Comparison of ENCODE assay signal across 11 cellular contexts in the genomic region with DNA sequence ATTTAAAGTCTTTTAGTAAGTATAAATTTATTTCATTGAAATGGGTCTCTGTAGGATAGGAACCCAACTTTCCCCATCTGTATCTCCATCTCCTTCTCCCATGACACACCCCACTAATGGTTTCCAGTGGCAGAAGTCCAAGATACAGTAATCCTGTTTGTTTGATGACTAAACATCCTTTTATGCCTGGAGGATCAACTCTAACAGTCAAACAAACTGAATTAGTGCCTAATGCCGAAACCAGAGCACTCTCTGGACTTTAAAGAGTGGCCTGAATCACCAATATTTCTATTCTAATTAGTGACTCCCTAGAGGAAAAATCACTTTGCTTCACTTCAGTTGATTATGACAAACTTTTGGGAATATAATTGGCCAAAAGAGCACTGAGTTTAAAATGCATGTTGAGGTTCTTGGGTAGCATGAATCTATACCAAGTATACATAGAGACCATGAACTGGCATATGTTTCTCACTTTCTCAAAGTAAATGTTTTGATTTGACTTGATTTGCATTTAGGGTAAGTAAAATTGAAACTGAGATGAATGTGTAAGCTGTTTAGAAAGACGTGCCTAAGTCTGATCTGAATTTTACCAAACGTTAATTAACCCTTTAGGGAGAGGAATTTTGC.
DNase-seq lines count a peak whose midpoint lies in the region; ATAC-seq lines count a peak whose summit lies in the region.
"Had no signal": no experiment of that assay in that cellular context is flagged by ENCODE, and none has a peak within 500 bp of the region (broad histone marks: within the 10 kb centered on the region; RNA-seq: fewer than 3 reads in every experiment).

No MANE protein-coding gene starts in this region.

- H3K27me3 Mint-ChIP-seq in activated T-cell treated with anti-CD3 and anti-CD28 coated beads, Interleukin-2, amount 50 U/mL, for 24 hours: no peaks in the 10 kb centered on the region

- no peaks in the 10 kb centered on the region for H3K4me1 Mint-ChIP-seq in activated T-cell treated with anti-CD3 and anti-CD28 coated beads, Interleukin-2, amount 50 U/mL, for 24 hours (ENCODE audit: low read depth)

- no peak overlapping the region for H3K27ac Mint-ChIP-seq in activated T-cell treated with anti-CD3 and anti-CD28 coated beads, Interleukin-2, amount 50 U/mL, for 24 hours
- H3K27ac Mint-ChIP-seq: activated T-cell treated with anti-CD3 and anti-CD28 coated beads, Interleukin-2, amount 50 U/mL, for 72 hours had no signal

- H3K36me3 Mint-ChIP-seq in activated T-cell treated with anti-CD3 and anti-CD28 coated beads, Interleukin-2, amount 50 U/mL, for 24 hours (ENCODE audit: low read depth): no peaks in the 10 kb centered on the region

- DNase-seq in AG08396 (ENCODE audit: low spot score) (peak; percentile 36), HS-5 (ENCODE audit: low read depth) (peak; percentile 78), RPMI7951 (ENCODE audit: low read depth) (peak; percentile 80), fibroblast of the conjunctiva (ENCODE audit: low read depth) (peak; percentile 70), left ventricle myocardium superior (no peak), mesenteric fat pad (ENCODE audit: low spot score) (no peak), inferior parietal cortex (ENCODE audit: extremely low spot score) (no peak)
- DNase-seq in activated T-cell treated with anti-CD3 and anti-CD28 coated beads, Interleukin-2, amount 50 U/mL, for 24 hours: no peak
- DNase-seq: activated T-cell treated with anti-CD3 and anti-CD28 coated beads, Interleukin-2, amount 50 U/mL, for 72 hours; Caco-2; T-helper 9 cell had no signal

- H3K4me3 Mint-ChIP-seq in activated T-cell treated with anti-CD3 and anti-CD28 coated beads, Interleukin-2, amount 50 U/mL, for 24 hours: no peak overlapping the region
- H3K4me3 Mint-ChIP-seq: activated T-cell treated with anti-CD3 and anti-CD28 coated beads, Interleukin-2, amount 50 U/mL, for 72 hours had no signal

- intact Hi-C loops in left ventricle myocardium superior (cut with micrococcal nuclease): no loop called here

- H3K9me3 Mint-ChIP-seq in activated T-cell treated with anti-CD3 and anti-CD28 coated beads, Interleukin-2, amount 50 U/mL, for 24 hours: peaks cover 2% of the 10 kb centered on the region

- no peak for ATAC-seq in left ventricle myocardium superior
- ATAC-seq: activated T-cell treated with anti-CD3 and anti-CD28 coated beads, Interleukin-2, amount 50 U/mL, for 72 hours had no signal

Comparison
In these comparisons a context has a peak if more than half of its experiments do, and no peak if none do; other contexts are left out.
1. DNase-seq: peak in AG08396 (single experiment), HS-5 (single experiment), RPMI7951 (single experiment) and fibroblast of the conjunctiva (single experiment); none in activated T-cell treated with anti-CD3 and anti-CD28 coated beads, Interleukin-2, amount 50 U/mL, for 24 hours (single experiment), left ventricle myocardium superior (single experiment), mesenteric fat pad (single experiment) and inferior parietal cortex (single experiment).